8 cellular contexts compared by ENCODE assay signal in the genomic region with DNA sequence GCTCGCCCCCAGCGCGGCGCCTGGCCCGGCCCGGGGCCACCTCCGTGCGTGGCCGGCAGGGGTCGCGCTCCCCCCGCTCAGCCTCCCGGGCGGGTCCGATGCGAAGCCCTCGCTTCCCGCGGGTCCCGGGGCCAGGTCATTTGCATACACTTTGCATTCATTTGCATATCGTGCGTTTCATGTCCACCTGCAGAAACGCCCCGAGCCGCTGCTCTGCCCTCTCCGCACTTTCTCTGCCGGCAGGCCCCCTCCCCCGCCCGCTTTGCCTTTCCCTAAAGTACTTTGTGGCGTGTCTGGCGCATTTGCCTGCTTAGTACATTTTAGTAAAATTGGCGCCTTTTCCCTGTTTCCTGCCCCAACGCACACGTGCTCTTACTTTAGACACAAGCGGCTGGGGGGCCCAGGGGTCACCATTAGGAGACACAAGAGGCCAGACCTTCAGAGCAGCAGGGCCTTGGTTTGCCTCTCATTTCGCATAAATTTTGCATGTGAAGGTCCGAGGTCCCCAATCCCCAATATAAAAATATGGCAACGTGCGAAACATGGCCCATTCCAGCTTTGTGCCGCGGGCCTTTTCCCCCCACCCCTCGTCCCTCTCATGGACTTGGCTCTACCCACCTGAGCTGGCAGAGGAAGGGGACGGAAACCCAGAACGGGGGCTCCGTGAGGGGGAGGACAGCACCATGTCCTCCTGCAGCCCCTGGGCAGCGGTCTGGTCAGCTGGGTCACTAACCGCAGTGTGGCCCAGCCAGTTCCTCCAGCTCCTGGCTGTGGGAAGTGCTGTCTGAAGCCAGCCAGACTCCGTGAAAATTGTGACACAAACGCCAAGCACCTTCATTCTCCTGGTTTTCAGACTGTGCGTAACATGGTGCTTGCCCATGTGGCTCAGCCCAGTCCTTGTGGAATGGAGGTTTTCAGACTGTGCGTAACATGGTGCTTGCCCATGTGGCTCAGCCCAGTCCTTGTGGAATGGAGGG. TPM values are rescaled to one million over a fixed set of nuclear protein-coding genes. Genes with fewer than 3 reads are reported as not detected.
DNase-seq lines count a peak whose midpoint lies in the region; ATAC-seq, FAIRE-seq and TF ChIP-seq lines count a peak whose summit lies in the region.

No MANE protein-coding gene starts in this region.

- H3K9me3 Mint-ChIP-seq in activated CD8-positive, alpha-beta memory T cell treated with anti-CD3 and anti-CD28 coated beads, Interleukin-2, amount 10 ng/mL, durations not matched to agents 7 days and 5 days (ENCODE audit: low read depth), result no peaks in the 10 kb centered on the region
- H3K9me3 Mint-ChIP-seq in osteocyte (ENCODE audit: unreplicated experiment), result no peaks in the 10 kb centered on the region

- WGBS in small intestine, 3 donors, result 22 to 26% (median 24%) methylated on average over 45 to 51 of the region's 51 CpGs

- peak; percentile 35 for TF ChIP-seq CTCF in AG09309 (IDR thresholded peaks at IDR 0.05; ENCODE audit: control insufficient read depth, insufficient read depth, low read depth, low read length, missing control alignments)
- TF ChIP-seq CTCF in LNCAP (IDR thresholded peaks at IDR 0.05), result peak; percentile 75
- TF ChIP-seq CTCF in osteocyte (IDR thresholded peaks at IDR 0.05), result peak; percentile 80

- H3K36me3 Mint-ChIP-seq in activated CD8-positive, alpha-beta memory T cell treated with anti-CD3 and anti-CD28 coated beads, Interleukin-2, amount 10 ng/mL, durations not matched to agents 7 days and 5 days, result no peaks in the 10 kb centered on the region
- H3K36me3 Mint-ChIP-seq in osteocyte (ENCODE audit: unreplicated experiment), result no peaks in the 10 kb centered on the region

- H3K4me1 ChIP-seq in small intestine (ENCODE audit: control insufficient read depth in 2 of 2, insufficient read depth in 1 of 2, low read depth in 1 of 2, low read length in 1 of 2), result no peaks in the 10 kb centered on the region

- CTCF ChIA-PET in activated CD8-positive, alpha-beta memory T cell treated with anti-CD3 and anti-CD28 coated beads, Interleukin-2, amount 10 ng/mL, durations not matched to agents 7 days and 5 days (lab: Charles Lee), result interaction anchor here (0.9 to 1.7 kb wide), 5 partner anchors 15 to 275 kb away, joined by 3 to 5 read pairs (median 3); partner anchors contain the start of gene ZNF778

- no peaks in the 10 kb centered on the region for H3K36me3 ChIP-seq in small intestine (ENCODE audit: control insufficient read depth in 2 of 2, insufficient read depth in 2 of 2, low read length in 2 of 2)

- no peak for FAIRE-seq in small intestine (lab: Jason Lieb, UNC)

- no peak overlapping the region for H3K4me3 Mint-ChIP-seq in activated CD8-positive, alpha-beta memory T cell treated with anti-CD3 and anti-CD28 coated beads, Interleukin-2, amount 10 ng/mL, durations not matched to agents 7 days and 5 days
- H3K4me3 Mint-ChIP-seq in osteocyte (ENCODE audit: unreplicated experiment), result peak overlapping the region; percentile 56

- peaks cover 3 to 24% of the 10 kb centered on the region in 2 donors for H3K27me3 ChIP-seq in small intestine (ENCODE audit: control insufficient read depth in 2 of 2, insufficient read depth in 2 of 2, low read length in 2 of 2)

- DNase-seq in AG09309 (ENCODE audit: low read depth), result no peak
- DNase-seq in activated CD8-positive, alpha-beta memory T cell treated with anti-CD3 and anti-CD28 coated beads, Interleukin-2, amount 10 ng/mL, durations not matched to agents 7 days and 5 days, result peak; percentile 58
- no peak for DNase-seq in osteocyte (ENCODE audit: extremely low spot score, unreplicated experiment)
- DNase-seq in small intestine, result no peak

- H3K27me3 Mint-ChIP-seq in activated CD8-positive, alpha-beta memory T cell treated with anti-CD3 and anti-CD28 coated beads, Interleukin-2, amount 10 ng/mL, durations not matched to agents 7 days and 5 days, result peaks cover 65% of the 10 kb centered on the region
- peaks cover 48% of the 10 kb centered on the region for H3K27me3 Mint-ChIP-seq in osteocyte (ENCODE audit: unreplicated experiment)

- no peaks in the 10 kb centered on the region for H3K9me3 ChIP-seq in small intestine (ENCODE audit: control insufficient read depth, low read depth)

- H3K27ac ChIP-seq in small intestine (ENCODE audit: low read depth in 1 of 2, low read length in 1 of 2), result no peak overlapping the region

- H3K4me3 ChIP-seq in AG09309 (ENCODE audit: control insufficient read depth, low read depth, low read length) (no peak overlapping the region), small intestine (ENCODE audit: low read depth in 1 of 2, low read length in 2 of 2) (peak overlapping the region in 1 of 2 donors; percentile 53)

- peaks cover 15% of the 10 kb centered on the region for H3K4me1 Mint-ChIP-seq in activated CD8-positive, alpha-beta memory T cell treated with anti-CD3 and anti-CD28 coated beads, Interleukin-2, amount 10 ng/mL, durations not matched to agents 7 days and 5 days
- no peaks in the 10 kb centered on the region for H3K4me1 Mint-ChIP-seq in osteocyte (ENCODE audit: unreplicated experiment)

- ATAC-seq in GM18909 (IDR thresholded peaks at IDR 0.05; ENCODE audit: poor library complexity, unreplicated experiment), result peak; percentile 47
- peak; percentile 73 for ATAC-seq in activated CD8-positive, alpha-beta memory T cell treated with anti-CD3 and anti-CD28 coated beads, Interleukin-2, amount 10 ng/mL, durations not matched to agents 7 days and 5 days
- ATAC-seq in esophagus mucosa, result peak; percentile 49
- no peak for ATAC-seq in GM19467 (IDR thresholded peaks at IDR 0.05; ENCODE audit: unreplicated experiment)

- no peak overlapping the region for H3K27ac Mint-ChIP-seq in activated CD8-positive, alpha-beta memory T cell treated with anti-CD3 and anti-CD28 coated beads, Interleukin-2, amount 10 ng/mL, durations not matched to agents 7 days and 5 days
- no peak overlapping the region for H3K27ac Mint-ChIP-seq in osteocyte (ENCODE audit: unreplicated experiment)

RNA-seq across cellular contexts. Expression of gene CBFA2T3, which starts 34.8 kb away (rescaled TPM):
- total RNA-seq in activated CD8-positive, alpha-beta memory T cell treated with anti-CD3 and anti-CD28 coated beads, Interleukin-2, amount 10 ng/mL, durations not matched to agents 7 days and 5 days, result under 1 TPM in 1 of 2 experiments, not detected in 1; 0.21 TPM
- total RNA-seq in esophagus mucosa (1.1 TPM), osteocyte (not detected in 2 replicates)
- polyA plus RNA-seq in small intestine, result 1 to 10 TPM; 1.4 to 5.7 (median 2.5) TPM
